6 cellular contexts compared by ENCODE assay signal in genomic region chr4:73001885-73002284, GRCh38.
"Had no signal": no experiment of that assay in that cellular context is flagged by ENCODE, and none has a peak within 500 bp of the region (broad histone marks: within the 10 kb centered on the region; RNA-seq: fewer than 3 reads in every experiment).

No MANE protein-coding gene starts in this region.

- H3K27ac Mint-ChIP-seq: H9 had no signal

- H2AFZ ChIP-seq: GM23248 had no signal

- H3K9me3 Mint-ChIP-seq: H9 had no signal

- H3K27ac ChIP-seq: GM23248 had no signal

- H3K4me3 ChIP-seq: GM23248, K562 had no signal

- ATAC-seq: K562 had no signal

- DNase-seq: GM23248, H9, HCEC 1CT, IMR-90, KG1 had no signal

- H3K9ac ChIP-seq: GM23248 had no signal

- H3K4me3 Mint-ChIP-seq: H9 had no signal
